Comparison of ENCODE assay signal across 14 cellular contexts in the genomic region with DNA sequence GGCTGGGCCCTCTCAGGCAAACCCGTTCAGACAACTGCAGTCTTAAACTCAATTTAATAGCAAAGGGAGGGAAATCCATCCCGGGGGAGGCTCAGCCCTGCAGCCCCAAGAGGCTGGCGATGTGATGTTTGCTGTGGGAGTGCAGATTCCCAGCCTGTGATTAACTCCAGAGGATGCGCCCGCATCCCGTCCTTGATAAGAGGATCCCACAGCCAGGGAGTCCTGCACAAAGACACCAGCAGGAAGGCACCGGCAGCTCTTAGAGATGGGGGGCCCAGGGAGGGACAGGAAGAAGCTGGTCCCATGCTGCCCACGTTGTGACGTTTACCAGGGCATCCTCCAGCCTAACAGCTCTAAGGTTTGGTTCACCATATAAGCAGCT.
DNase-seq lines count a peak whose midpoint lies in the region; ATAC-seq and TF ChIP-seq lines count a peak whose summit lies in the region.
"Had no signal": no experiment of that assay in that cellular context is flagged by ENCODE, and none has a peak within 500 bp of the region (broad histone marks: within the 10 kb centered on the region; RNA-seq: fewer than 3 reads in every experiment).

No MANE protein-coding gene starts in this region.

- H3K27ac Mint-ChIP-seq in endodermal cell: no peak overlapping the region

- H3K27me3 ChIP-seq in endodermal cell (ENCODE audit: control insufficient read depth, insufficient read depth, low read length, poor library complexity, severe bottlenecking) (no peaks in the 10 kb centered on the region), osteoblast (ENCODE audit: insufficient read depth, low read length) (no peaks in the 10 kb centered on the region)

- H3K9me3 Mint-ChIP-seq in endodermal cell: peaks cover 10% of the 10 kb centered on the region

- H3K36me3 Mint-ChIP-seq in endodermal cell (ENCODE audit: low read depth): no peaks in the 10 kb centered on the region

- no peak overlapping the region for H3K4me2 ChIP-seq in osteoblast (ENCODE audit: insufficient read depth, low read length)

- no peaks in the 10 kb centered on the region for H3K79me2 ChIP-seq in osteoblast (ENCODE audit: insufficient read depth, low read length)

- peak; percentile 1 for DNase-seq in stimulated activated CD4-positive, alpha-beta T cell treated with anti-CD3 and anti-CD28 coated beads, Interleukin-4, amount 100 ng/mL, for 24 hours
- DNase-seq in stimulated activated CD4-positive, alpha-beta T cell treated with anti-CD3 and anti-CD28 coated beads, Interleukin-12 subunit alpha, Interleukin-12 subunit beta, amount 100 ng/mL, for 4 hours: no peak
- DNase-seq in endodermal cell: peak; percentile 38
- DNase-seq in osteoblast (ENCODE audit: insufficient read length, low spot score, missing footprints): peak; percentile 39
- no peak for DNase-seq in NCI-H446 treated with DMSO at 0.1 percent for 48 hours (lab: John Stamatoyannopoulos, UW)
- DNase-seq: ACHN, AML-193, COR-L47, EL, NCI-H1105 treated with DMSO at 0.1 percent for 48 hours, NCI-H187, SIG-M5 had no signal

- H3K9me3 ChIP-seq in endodermal cell (ENCODE audit: control insufficient read depth, low read length) (peaks cover 3% of the 10 kb centered on the region), osteoblast (ENCODE audit: low read depth, low read length) (no peaks in the 10 kb centered on the region)

- no peaks in the 10 kb centered on the region for H3K4me1 ChIP-seq in endodermal cell (ENCODE audit: control insufficient read depth, insufficient read depth, low read length)
- H3K4me1 ChIP-seq in osteoblast (ENCODE audit: insufficient read depth, low read length): no peaks in the 10 kb centered on the region

- ATAC-seq in GM21528 (IDR thresholded peaks at IDR 0.05; ENCODE audit: low FRiP score, unreplicated experiment): no peak
- ATAC-seq in HG02678 (IDR thresholded peaks at IDR 0.05; ENCODE audit: unreplicated experiment): no peak

- no peak overlapping the region for H3K4me3 Mint-ChIP-seq in endodermal cell

- no peak overlapping the region for H2AFZ ChIP-seq in osteoblast (ENCODE audit: low read length)

- 86 to 91% methylated on average over 6 to 9 of the region's 9 CpGs for whole genome bisulfite sequencing in endodermal cell (ENCODE audit: insufficient coverage in 1 of 2, insufficient read length in 1 of 2), 2 experiments

- H3K36me3 ChIP-seq in endodermal cell (ENCODE audit: control insufficient read depth, insufficient read depth, low read length) (no peaks in the 10 kb centered on the region), osteoblast (ENCODE audit: insufficient read depth, low read length) (no peaks in the 10 kb centered on the region)

- H3K9ac ChIP-seq in endodermal cell (ENCODE audit: extremely low read depth, low read length, poor library complexity, severe bottlenecking): no peak overlapping the region

- no peaks in the 10 kb centered on the region for H4K20me1 ChIP-seq in osteoblast (ENCODE audit: insufficient read depth, low read length)

- peaks cover 4% of the 10 kb centered on the region for H3K27me3 Mint-ChIP-seq in endodermal cell (ENCODE audit: insufficient read depth)

- H3K27ac ChIP-seq in endodermal cell (ENCODE audit: low read depth, low read length) (no peak overlapping the region), osteoblast (ENCODE audit: low read depth, low read length) (no peak overlapping the region)

- TF ChIP-seq CTCF in endodermal cell (conservative IDR thresholded peaks at IDR 0.05) (no peak), osteoblast (IDR thresholded peaks at IDR 0.05; ENCODE audit: extremely low read depth, low read depth, low read length) (no peak)

- no peaks in the 10 kb centered on the region for H3K4me1 Mint-ChIP-seq in endodermal cell

- H3K4me3 ChIP-seq in endodermal cell (ENCODE audit: low read length): no peak overlapping the region
- no peak overlapping the region for H3K4me3 ChIP-seq in osteoblast (ENCODE audit: insufficient read depth, low read length)

Comparison
In these comparisons a context has a peak if more than half of its experiments do, and no peak if none do; other contexts are left out.
1. DNase-seq: peak in stimulated activated CD4-positive, alpha-beta T cell treated with anti-CD3 and anti-CD28 coated beads, Interleukin-4, amount 100 ng/mL, for 24 hours (single experiment), endodermal cell (single experiment) and osteoblast (single experiment); none in stimulated activated CD4-positive, alpha-beta T cell treated with anti-CD3 and anti-CD28 coated beads, Interleukin-12 subunit alpha, Interleukin-12 subunit beta, amount 100 ng/mL, for 4 hours (single experiment) and NCI-H446 treated with DMSO at 0.1 percent for 48 hours (single experiment).